In the genomic region with DNA sequence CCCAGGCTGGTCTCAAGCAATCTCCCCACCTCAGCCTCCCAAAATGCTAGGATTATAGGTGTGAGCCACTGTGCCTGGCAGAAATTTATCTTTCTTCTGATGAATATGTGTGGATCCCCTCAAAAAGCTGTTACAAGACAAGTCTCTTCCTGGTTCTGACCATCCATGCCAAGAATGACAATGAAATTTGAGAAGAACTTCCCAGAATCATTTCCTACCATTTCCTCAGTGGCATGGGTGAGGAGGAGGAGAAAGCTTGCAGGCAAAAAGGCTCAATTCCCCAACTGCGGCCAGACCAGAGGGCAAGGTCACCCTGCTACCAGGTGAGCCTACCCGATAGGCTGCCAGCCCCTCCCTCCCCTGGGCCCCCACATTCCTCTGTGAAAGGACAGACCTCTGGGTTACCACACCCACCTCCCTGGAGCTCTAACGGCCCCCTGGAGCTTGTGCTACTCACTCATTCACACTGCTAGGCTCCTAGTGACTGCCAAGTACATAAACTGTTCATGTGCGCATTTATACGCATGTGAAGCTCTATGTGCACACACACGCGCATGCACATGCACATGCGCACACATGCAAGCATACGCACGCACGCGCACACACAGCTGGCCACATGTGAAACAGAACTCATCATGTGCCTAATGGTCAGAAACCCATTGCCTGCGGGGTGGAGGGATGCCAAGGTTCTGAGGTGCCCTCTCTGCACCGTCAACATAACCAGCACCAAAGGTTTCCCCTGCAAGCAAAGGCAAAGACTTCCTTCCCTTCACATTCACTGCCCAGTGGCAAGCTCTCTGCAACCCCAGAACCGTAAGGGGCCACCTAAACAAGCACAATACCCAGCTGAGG, we compare ENCODE assay signal across 23 cellular contexts. TPM values are rescaled to one million over a fixed set of nuclear protein-coding genes. Genes with fewer than 3 reads are reported as not detected.
A peak's percentile ranks its signal among the peaks of the same experiment; 100 is the strongest.
DNase-seq lines count a peak whose midpoint lies in the region; TF ChIP-seq lines count a peak whose summit lies in the region.
"Had no signal": no experiment of that assay in that cellular context is flagged by ENCODE, and none has a peak within 500 bp of the region (broad histone marks: within the 10 kb centered on the region; RNA-seq: fewer than 3 reads in every experiment).

No MANE protein-coding gene starts in this region.

- peaks cover 52% of the 10 kb centered on the region for H3K36me3 ChIP-seq in endodermal cell (ENCODE audit: control insufficient read depth, insufficient read depth, low read length)

- TF ChIP-seq CTCF in endodermal cell (conservative IDR thresholded peaks at IDR 0.05) (no peak), MCF 10A (IDR thresholded peaks at IDR 0.05; ENCODE audit: unreplicated experiment) (no peak)

- H3K27me3 Mint-ChIP-seq in endodermal cell (ENCODE audit: insufficient read depth) (no peaks in the 10 kb centered on the region), MCF 10A (ENCODE audit: insufficient read depth, unreplicated experiment) (no peaks in the 10 kb centered on the region)
- H3K27me3 Mint-ChIP-seq: CD4-positive, alpha-beta memory T cell had no signal

- H3K27ac Mint-ChIP-seq in endodermal cell: peak overlapping the region; percentile 48
- H3K27ac Mint-ChIP-seq in MCF 10A (ENCODE audit: low read depth, unreplicated experiment): no peak overlapping the region
- H3K27ac Mint-ChIP-seq: CD4-positive, alpha-beta memory T cell had no signal

- no peaks in the 10 kb centered on the region for H3K9me3 ChIP-seq in endodermal cell (ENCODE audit: control insufficient read depth, low read length)
- H3K9me3 ChIP-seq: BLaER1, SJCRH30 had no signal

- no peaks in the 10 kb centered on the region for H3K27me3 ChIP-seq in endodermal cell (ENCODE audit: control insufficient read depth, insufficient read depth, low read length, poor library complexity, severe bottlenecking)
- H3K27me3 ChIP-seq: BLaER1, SJCRH30 had no signal

- WGBS in endodermal cell (ENCODE audit: insufficient coverage in 1 of 2, insufficient read length in 1 of 2), 2 experiments: 95 to 97% methylated on average over 12 to 15 of the region's 15 CpGs

- CTCF ChIA-PET in MCF 10A (lab: Yijun Ruan, JAX): no interaction called here

- peaks cover 13% of the 10 kb centered on the region for H3K4me1 Mint-ChIP-seq in endodermal cell
- H3K4me1 Mint-ChIP-seq in MCF 10A (ENCODE audit: insufficient read depth, unreplicated experiment): no peaks in the 10 kb centered on the region
- H3K4me1 Mint-ChIP-seq: CD4-positive, alpha-beta memory T cell; H9 had no signal

- BruUV-seq in MCF 10A (replicated peaks; lab: Mats Ljungman, UMichigan): no TSS peak

- POLR2A ChIA-PET in MCF 10A (lab: Yijun Ruan, JAX): no interaction called here

- H3K4me1 ChIP-seq in endodermal cell (ENCODE audit: control insufficient read depth, insufficient read depth, low read length): peaks cover 11% of the 10 kb centered on the region
- H3K4me1 ChIP-seq: SJCRH30 had no signal

- intact Hi-C loops in MCF 10A (cut with micrococcal nuclease): no loop called here

- H3K4me3 ChIP-seq in endodermal cell (ENCODE audit: low read length): no peak overlapping the region
- H3K4me3 ChIP-seq: BLaER1, SJCRH30 had no signal

- H3K9ac ChIP-seq in endodermal cell (ENCODE audit: extremely low read depth, low read length, poor library complexity, severe bottlenecking): no peak overlapping the region
- H3K9ac ChIP-seq: BLaER1 had no signal

- no peak overlapping the region for H3K4me3 Mint-ChIP-seq in endodermal cell
- H3K4me3 Mint-ChIP-seq in MCF 10A (ENCODE audit: unreplicated experiment): no peak overlapping the region
- H3K4me3 Mint-ChIP-seq: CD4-positive, alpha-beta memory T cell; H9 had no signal

- H3K9me3 Mint-ChIP-seq in endodermal cell (no peaks in the 10 kb centered on the region), MCF 10A (ENCODE audit: unreplicated experiment) (no peaks in the 10 kb centered on the region)
- H3K9me3 Mint-ChIP-seq: CD4-positive, alpha-beta memory T cell; H9 had no signal

- no peak overlapping the region for H3K27ac ChIP-seq in endodermal cell (ENCODE audit: low read depth, low read length)
- H3K27ac ChIP-seq: 22Rv1, SJCRH30 had no signal

- H3K36me3 Mint-ChIP-seq in endodermal cell (ENCODE audit: low read depth): peaks cover 61% of the 10 kb centered on the region
- H3K36me3 Mint-ChIP-seq in MCF 10A (ENCODE audit: insufficient read depth, unreplicated experiment): peaks cover 96% of the 10 kb centered on the region

- peak; percentile 37 for DNase-seq in activated CD8-positive, alpha-beta memory T cell treated with anti-CD3 and anti-CD28 coated beads, Interleukin-2, amount 50 U/mL, for 48 hours
- DNase-seq in activated CD8-positive, alpha-beta memory T cell treated with anti-CD3 and anti-CD28 coated beads for 24 hours: no peak
- DNase-seq in endodermal cell: no peak
- DNase-seq in lung microvascular endothelial cell (ENCODE audit: low read depth in 2 of 2): peak; percentile 20 to 59
- no peak for DNase-seq in SW 1271 (lab: John Stamatoyannopoulos, UW)
- DNase-seq in MCF 10A (ENCODE audit: unreplicated experiment): no peak
- no peak for DNase-seq in stimulated activated CD4-positive, alpha-beta T cell treated with anti-CD3 and anti-CD28 coated beads, Interleukin-1b, Interleukin-23, amount 100 ng/mL, for 48 hours
- no peak for DNase-seq in HPDE6-E6E7 (ENCODE audit: extremely low spot score)
- DNase-seq: ACHN; CD4-positive, alpha-beta memory T cell; DMS153; H9; KBM-7; NCI-H1092 treated with DMSO at 0.1 percent for 48 hours; NCI-H2029 treated with DMSO at 0.1 percent for 48 hours; NCI-H226; NCI-H510A treated with DMSO at 0.1 percent for 48 hours; NCI-H748 treated with DMSO at 0.1 percent for 48 hours; SJCRH30 had no signal

RNA-seq across cellular contexts. Expression of gene MRAP, which starts 17.1 kb away (rescaled TPM):
- not detected for total RNA-seq in endodermal cell
- polyA plus RNA-seq in endodermal cell (2013, experiment 1 of 2): not detected
- polyA plus RNA-seq in endodermal cell (2013, experiment 2 of 2): not detected
- not detected in 2 replicates for total RNA-seq in lung microvascular endothelial cell
- total RNA-seq in MCF 10A (2022): not detected in 2 replicates
- total RNA-seq: CD4-positive, alpha-beta memory T cell; G401; H9; HT-29; SJCRH30 had no signal
- polyA plus RNA-seq: CD4-positive, alpha-beta memory T cell had no signal

RNA-seq across cellular contexts. Expression of gene MIS18A, which starts 36.9 kb away (rescaled TPM):
- total RNA-seq in endodermal cell: 10 to 100 TPM; 46.4 to 48.3 TPM
- 43.2 TPM for polyA plus RNA-seq in endodermal cell (2013, experiment 1 of 2)
- 39.6 TPM for polyA plus RNA-seq in endodermal cell (2013, experiment 2 of 2)
- 3.0 and 7.0 TPM in 2 replicates for total RNA-seq in lung microvascular endothelial cell
- total RNA-seq in MCF 10A (2022): 10.6 and 14.0 TPM in 2 replicates

Comparison
In these comparisons a context has a peak if more than half of its experiments do, and no peak if none do; other contexts are left out.
1. DNase-seq: peak in activated CD8-positive, alpha-beta memory T cell treated with anti-CD3 and anti-CD28 coated beads, Interleukin-2, amount 50 U/mL, for 48 hours (single experiment) and lung microvascular endothelial cell (2 of 2); none in activated CD8-positive, alpha-beta memory T cell treated with anti-CD3 and anti-CD28 coated beads for 24 hours (single experiment), endodermal cell (single experiment), SW 1271 (0 of 2), MCF 10A (single experiment), stimulated activated CD4-positive, alpha-beta T cell treated with anti-CD3 and anti-CD28 coated beads, Interleukin-1b, Interleukin-23, amount 100 ng/mL, for 48 hours (single experiment) and HPDE6-E6E7 (single experiment).